In the genomic region with DNA sequence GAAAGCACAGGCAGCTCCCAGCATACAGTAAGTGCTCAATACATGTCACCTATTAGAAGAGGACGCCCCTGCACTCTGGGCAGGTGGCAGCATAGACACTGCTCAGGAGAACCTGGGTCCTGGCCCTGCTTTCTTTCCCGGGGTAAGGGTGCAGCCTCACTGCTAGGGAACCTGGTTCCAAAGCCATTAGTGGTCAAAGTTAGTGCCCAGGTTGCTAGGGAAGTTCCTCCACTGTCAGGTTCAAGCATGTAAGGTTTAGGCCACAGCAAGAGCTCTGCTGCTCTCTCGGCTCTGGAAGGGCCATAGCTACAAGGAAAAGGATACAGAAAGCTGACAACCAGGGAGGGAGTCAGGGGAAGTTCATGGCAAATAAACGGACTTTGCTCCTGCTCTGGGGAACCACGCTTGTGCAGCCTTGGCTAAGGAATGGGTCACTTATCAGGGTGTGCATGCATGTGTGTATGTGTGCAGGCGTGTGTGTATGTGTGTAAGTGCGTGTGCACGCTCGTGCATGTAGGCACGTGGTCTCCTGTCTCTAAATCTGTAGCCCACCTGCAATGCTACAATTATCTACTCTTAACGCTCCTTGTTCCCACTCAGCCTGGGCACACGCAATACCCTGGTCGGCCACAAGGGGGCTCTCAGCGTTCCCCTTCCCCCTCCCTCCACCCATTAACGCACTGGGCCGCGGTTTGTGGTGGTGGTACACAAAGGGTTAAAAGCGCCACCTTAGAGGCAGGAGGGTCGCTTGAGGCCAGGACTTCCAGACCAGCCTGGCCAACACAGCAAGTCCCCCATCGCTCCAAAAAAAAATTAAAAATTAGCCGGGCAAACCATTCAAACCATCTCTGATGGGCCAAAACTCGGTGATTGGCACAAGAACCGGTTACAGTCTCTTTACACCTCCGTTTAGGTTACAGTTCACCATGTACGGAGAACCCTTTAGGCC, we compare ENCODE assay signal across 8 cellular contexts. TPM values are rescaled to one million over a fixed set of nuclear protein-coding genes. Genes with fewer than 3 reads are reported as not detected.
DNase-seq lines count a peak whose midpoint lies in the region; ATAC-seq, FAIRE-seq and TF ChIP-seq lines count a peak whose summit lies in the region.

No MANE protein-coding gene starts in this region.

- H3K27me3 ChIP-seq in PC-9 (ENCODE audit: insufficient read depth, low read depth) (peaks cover 20% of the 10 kb centered on the region; the same call in 1 of the 2 replicates), foreskin keratinocyte (no peaks in the 10 kb centered on the region), osteoblast (ENCODE audit: insufficient read depth, low read length) (no peaks in the 10 kb centered on the region)

- CTCF ChIA-PET in PC-9 (lab: Charles Lee): interaction anchor here (0.6 to 1.7 kb wide), 3 partner anchors 211 to 233 kb away, joined by 3 to 6 read pairs (median 3); no protein-coding TSS in a partner anchor

- H3K4me3 ChIP-seq in PC-9 (no peak overlapping the region), osteoblast (ENCODE audit: insufficient read depth, low read length) (peak overlapping the region; percentile 22)

- POLR2A ChIA-PET in PC-9 (lab: Charles Lee; ENCODE audit: unreplicated experiment): no interaction called here

- peaks cover 12% of the 10 kb centered on the region for H3K4me1 Mint-ChIP-seq in activated T-helper 1 cell treated with anti-CD3 and anti-CD28 coated beads, Interleukin-12 subunit alpha, Interleukin-12 subunit beta, Interleukin-2, Interleukin-4 antibody, amounts not matched to agents 30 ng/mL and 10 ng/mL and 1 ng/mL, durations not matched to agents 14 hours and 24 hours and 36 hours (ENCODE audit: low read depth)
- peaks cover 5% of the 10 kb centered on the region for H3K4me1 Mint-ChIP-seq in type B pancreatic cell (ENCODE audit: unreplicated experiment)

- H3K27ac Mint-ChIP-seq in activated T-helper 1 cell treated with anti-CD3 and anti-CD28 coated beads, Interleukin-12 subunit alpha, Interleukin-12 subunit beta, Interleukin-2, Interleukin-4 antibody, amounts not matched to agents 30 ng/mL and 10 ng/mL and 1 ng/mL, durations not matched to agents 14 hours and 24 hours and 36 hours: no peak overlapping the region
- no peak overlapping the region for H3K27ac Mint-ChIP-seq in type B pancreatic cell

- intact Hi-C loops in PC-9 (cut with micrococcal nuclease; ENCODE audit: unreplicated experiment): loop anchor here (1.0 to 2.0 kb wide), 4 partner anchors 80 to 302 kb away; no protein-coding TSS in a partner anchor
- intact Hi-C loops in activated T-helper 1 cell treated with anti-CD3 and anti-CD28 coated beads, Interleukin-12 subunit alpha, Interleukin-12 subunit beta, Interleukin-2, Interleukin-4 antibody, amounts not matched to agents 30 ng/mL and 10 ng/mL and 1 ng/mL, durations not matched to agents 14 hours and 24 hours and 36 hours (cut with micrococcal nuclease): loop anchor here (1.0 to 2.0 kb wide), 4 partner anchors 14 to 302 kb away; no protein-coding TSS in a partner anchor

- H3K79me2 ChIP-seq in PC-9 (ENCODE audit: low read depth) (no peaks in the 10 kb centered on the region), osteoblast (ENCODE audit: insufficient read depth, low read length) (no peaks in the 10 kb centered on the region)

- H3K4me2 ChIP-seq in PC-9 (no peak overlapping the region), osteoblast (ENCODE audit: insufficient read depth, low read length) (peak overlapping the region; percentile 49)

- H2AFZ ChIP-seq in PC-9: no peak overlapping the region
- peak overlapping the region; percentile 62 for H2AFZ ChIP-seq in osteoblast (ENCODE audit: low read length)

- H3K36me3 Mint-ChIP-seq in activated T-helper 1 cell treated with anti-CD3 and anti-CD28 coated beads, Interleukin-12 subunit alpha, Interleukin-12 subunit beta, Interleukin-2, Interleukin-4 antibody, amounts not matched to agents 30 ng/mL and 10 ng/mL and 1 ng/mL, durations not matched to agents 14 hours and 24 hours and 36 hours (ENCODE audit: low read depth): no peaks in the 10 kb centered on the region
- no peaks in the 10 kb centered on the region for H3K36me3 Mint-ChIP-seq in type B pancreatic cell

- peaks cover 2% of the 10 kb centered on the region for H3K27me3 Mint-ChIP-seq in activated T-helper 1 cell treated with anti-CD3 and anti-CD28 coated beads, Interleukin-12 subunit alpha, Interleukin-12 subunit beta, Interleukin-2, Interleukin-4 antibody, amounts not matched to agents 30 ng/mL and 10 ng/mL and 1 ng/mL, durations not matched to agents 14 hours and 24 hours and 36 hours (ENCODE audit: insufficient read depth)
- H3K27me3 Mint-ChIP-seq in type B pancreatic cell: no peaks in the 10 kb centered on the region

- no peak overlapping the region for H3K4me3 Mint-ChIP-seq in activated T-helper 1 cell treated with anti-CD3 and anti-CD28 coated beads, Interleukin-12 subunit alpha, Interleukin-12 subunit beta, Interleukin-2, Interleukin-4 antibody, amounts not matched to agents 30 ng/mL and 10 ng/mL and 1 ng/mL, durations not matched to agents 14 hours and 24 hours and 36 hours
- no peak overlapping the region for H3K4me3 Mint-ChIP-seq in type B pancreatic cell

- ATAC-seq in foreskin keratinocyte: peak; percentile 64

- peak; percentile 94 for FAIRE-seq in GM19239 (lab: Jason Lieb, UNC)

- TF ChIP-seq CTCF in AG09319 (IDR thresholded peaks at IDR 0.05; ENCODE audit: low read depth, low read length) (peak; percentile 99), PC-9 (conservative IDR thresholded peaks at IDR 0.05) (peak; percentile 100), foreskin keratinocyte (conservative IDR thresholded peaks at IDR 0.05) (peak; percentile 86), osteoblast (IDR thresholded peaks at IDR 0.05; ENCODE audit: extremely low read depth, low read depth, low read length) (peak; percentile 92), type B pancreatic cell (conservative IDR thresholded peaks at IDR 0.05) (peak; percentile 96)

- DNase-seq in AG09319 (ENCODE audit: extremely low read depth, low read depth) (no peak), GM19239 (ENCODE audit: insufficient read length, low spot score) (peak; percentile 52), PC-9 (peak in 1 of 2 experiments; percentile 47), foreskin keratinocyte (peak in 1 of 2 donors; percentile 10), osteoblast (ENCODE audit: insufficient read length, low spot score, missing footprints) (peak; percentile 41), type B pancreatic cell (ENCODE audit: extremely low spot score, unreplicated experiment) (peak; percentile 71), amniotic stem cell (lab: John Stamatoyannopoulos, UW) (no peak)
- peak; percentile 39 for DNase-seq in activated T-helper 1 cell treated with anti-CD3 and anti-CD28 coated beads, Interleukin-12 subunit alpha, Interleukin-12 subunit beta, Interleukin-2, Interleukin-4 antibody, amounts not matched to agents 30 ng/mL and 10 ng/mL and 1 ng/mL, durations not matched to agents 14 hours and 24 hours and 36 hours (ENCODE audit: low spot score)

- H4K20me1 ChIP-seq in PC-9 (ENCODE audit: insufficient read depth): no peaks in the 10 kb centered on the region
- no peaks in the 10 kb centered on the region for H4K20me1 ChIP-seq in osteoblast (ENCODE audit: insufficient read depth, low read length)

- H3K9me3 Mint-ChIP-seq in activated T-helper 1 cell treated with anti-CD3 and anti-CD28 coated beads, Interleukin-12 subunit alpha, Interleukin-12 subunit beta, Interleukin-2, Interleukin-4 antibody, amounts not matched to agents 30 ng/mL and 10 ng/mL and 1 ng/mL, durations not matched to agents 14 hours and 24 hours and 36 hours: peaks cover 7% of the 10 kb centered on the region
- H3K9me3 Mint-ChIP-seq in type B pancreatic cell: peaks cover 4% of the 10 kb centered on the region

- H3K4me1 ChIP-seq in PC-9 (replicated peaks; ENCODE audit: insufficient read depth) (no peaks in the 10 kb centered on the region), foreskin keratinocyte (no peaks in the 10 kb centered on the region), osteoblast (ENCODE audit: insufficient read depth, low read length) (peaks cover 4% of the 10 kb centered on the region)

- no TSS peak for BruUV-seq in PC-9 (replicated peaks; lab: Mats Ljungman, UMichigan)

- H3K9me3 ChIP-seq in PC-9 (ENCODE audit: insufficient read depth, low read depth) (no peaks in the 10 kb centered on the region), osteoblast (ENCODE audit: low read depth, low read length) (no peaks in the 10 kb centered on the region)

- H3F3A ChIP-seq in PC-9 (ENCODE audit: insufficient read depth, low read depth): no peaks in the 10 kb centered on the region

- no peak overlapping the region for H3K27ac ChIP-seq in PC-9
- no peak overlapping the region for H3K27ac ChIP-seq in foreskin keratinocyte
- H3K27ac ChIP-seq in osteoblast (ENCODE audit: low read depth, low read length): no peak overlapping the region

- no peaks in the 10 kb centered on the region for H3K9me2 ChIP-seq in PC-9 (ENCODE audit: insufficient read depth)

- no peaks in the 10 kb centered on the region for H3K36me3 ChIP-seq in PC-9 (ENCODE audit: low read depth)
- H3K36me3 ChIP-seq in osteoblast (ENCODE audit: insufficient read depth, low read length): no peaks in the 10 kb centered on the region

RNA-seq across cellular contexts. Expression of a gene that starts 48.5 kb away (rescaled TPM):
- total RNA-seq in PC-9 (2021) (5.1 and 7.2 TPM in 2 replicates), foreskin keratinocyte (1.8 and 2.6 TPM in 2 replicates), osteoblast (2.9 and 6.2 TPM in 2 replicates), type B pancreatic cell (ENCODE audit: low replicate concordance) (6.3 and 11.1 TPM in 2 replicates)
- 12.5 and 14.5 TPM in 2 replicates for total RNA-seq in activated T-helper 1 cell treated with anti-CD3 and anti-CD28 coated beads, Interleukin-12 subunit alpha, Interleukin-12 subunit beta, Interleukin-2, Interleukin-4 antibody, amounts not matched to agents 30 ng/mL and 10 ng/mL and 1 ng/mL, durations not matched to agents 14 hours and 24 hours and 36 hours
- 1.8 TPM in 2 replicates for polyA plus RNA-seq in foreskin keratinocyte

Comparison
In these comparisons a context has a peak if more than half of its experiments do, and no peak if none do; other contexts are left out.
1. DNase-seq: peak in GM19239 (single experiment), activated T-helper 1 cell treated with anti-CD3 and anti-CD28 coated beads, Interleukin-12 subunit alpha, Interleukin-12 subunit beta, Interleukin-2, Interleukin-4 antibody, amounts not matched to agents 30 ng/mL and 10 ng/mL and 1 ng/mL, durations not matched to agents 14 hours and 24 hours and 36 hours (single experiment), osteoblast (single experiment) and type B pancreatic cell (single experiment); none in AG09319 (single experiment) and amniotic stem cell (single experiment).
2. Peak in every context shown above with its lines, with median percentiles within 50 percentile points of each other: CTCF ChIP-seq.